ENCODE assay signal across 18 cellular contexts in the genomic region with DNA sequence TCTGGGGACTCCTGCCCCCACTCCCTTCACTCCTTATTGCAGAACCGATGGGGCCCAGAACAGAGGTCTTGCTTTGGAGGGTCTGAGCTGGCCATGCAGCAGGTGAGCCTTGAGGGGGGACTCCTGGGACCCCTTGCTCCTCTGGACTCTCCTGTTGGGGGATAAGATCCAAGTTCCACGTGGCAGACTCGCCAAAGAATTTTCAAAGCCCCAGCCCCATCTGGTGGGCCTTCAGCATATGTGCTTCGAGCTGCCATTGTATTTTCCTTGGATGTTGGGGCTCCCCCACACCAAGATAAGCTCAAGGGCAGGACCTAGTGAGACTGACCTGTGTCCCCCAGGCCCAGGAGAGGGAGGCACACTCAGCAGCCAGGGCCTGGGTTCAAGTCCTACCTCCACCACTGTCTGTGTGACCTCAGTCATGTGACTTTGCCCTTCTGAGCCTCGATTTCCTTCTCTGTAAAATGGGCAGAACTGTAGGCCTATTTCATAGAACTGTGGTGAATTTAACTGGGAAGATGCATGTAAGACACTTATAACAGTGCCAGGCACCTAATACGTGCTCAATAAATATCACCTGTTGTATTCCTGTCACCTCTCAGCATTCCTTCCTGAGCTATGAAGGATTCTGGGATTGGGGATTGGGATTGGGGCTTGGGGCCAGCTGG.
A peak's percentile ranks its signal among the peaks of the same experiment; 100 is the strongest.
DNase-seq lines count a peak whose midpoint lies in the region; ATAC-seq, FAIRE-seq and TF ChIP-seq lines count a peak whose summit lies in the region.
"Had no signal": no experiment of that assay in that cellular context is flagged by ENCODE, and none has a peak within 500 bp of the region (broad histone marks: within the 10 kb centered on the region; RNA-seq: fewer than 3 reads in every experiment).

No MANE protein-coding gene starts in this region.

- no peaks in the 10 kb centered on the region for H4K20me1 ChIP-seq in K562 (replicated peaks; ENCODE audit: control insufficient read depth, insufficient read depth, low read length)
- no peaks in the 10 kb centered on the region for H4K20me1 ChIP-seq in neural progenitor cell (ENCODE audit: low read depth)

- H3K27me3 Mint-ChIP-seq in neural progenitor cell (ENCODE audit: insufficient read depth, low read depth) (peaks cover 13% of the 10 kb centered on the region), type B pancreatic cell (no peaks in the 10 kb centered on the region)

- H3K4me3 ChIP-seq in A673 (ENCODE audit: low read depth, low read length, poor library complexity, severe bottlenecking): no peak overlapping the region
- no peak overlapping the region for H3K4me3 ChIP-seq in K562
- H3K4me3 ChIP-seq in neural progenitor cell: no peak overlapping the region
- H3K4me3 ChIP-seq: MG63 had no signal

- H3K4me1 ChIP-seq in A673 (ENCODE audit: insufficient read depth, low read length, poor library complexity, severe bottlenecking): no peaks in the 10 kb centered on the region
- peaks cover 20 to 25% of the 10 kb centered on the region in 2 experiments for H3K4me1 ChIP-seq in K562 (replicated peaks in 1 of 2; ENCODE audit: control insufficient read depth in 2 of 2, insufficient read depth in 2 of 2, low read length in 2 of 2)
- peaks cover 2% of the 10 kb centered on the region for H3K4me1 ChIP-seq in neural progenitor cell

- TF ChIP-seq EP300 in K562 (IDR thresholded peaks at IDR 0.05; ENCODE audit: low read length): no peak

- FAIRE-seq in D721Med (lab: Jason Lieb, UNC) (no peak), K562 (lab: Jason Lieb, UNC) (no peak)
- FAIRE-seq: A204.1 had no signal

- no peaks in the 10 kb centered on the region for H3K36me3 ChIP-seq in A673 (ENCODE audit: insufficient read depth, low read length, poor library complexity, severe bottlenecking)
- no peaks in the 10 kb centered on the region for H3K36me3 ChIP-seq in K562 (ENCODE audit: control insufficient read depth, insufficient read depth, low read length)
- no peaks in the 10 kb centered on the region for H3K36me3 ChIP-seq in neural progenitor cell
- H3K36me3 ChIP-seq: MG63 had no signal

- in situ Hi-C loops in K562 (cut with MboI): no loop called here

- no TSS peak for BruUV-seq in A673 (replicated peaks; lab: Mats Ljungman, UMichigan)
- BruUV-seq in K562 (replicated peaks; lab: Mats Ljungman, UMichigan): no TSS peak

- H2AFZ ChIP-seq in K562 (ENCODE audit: low read depth, low read length) (no peak overlapping the region), neural progenitor cell (replicated peaks) (no peak overlapping the region)

- no peak for TF ChIP-seq POLR2A in K562 (conservative IDR thresholded peaks at IDR 0.05)

- H3F3A ChIP-seq in neural progenitor cell (ENCODE audit: low read depth): peaks cover 5% of the 10 kb centered on the region

- H3K27ac ChIP-seq in A673 (ENCODE audit: low read depth, low read length, poor library complexity, severe bottlenecking) (no peak overlapping the region), K562 (ENCODE audit: extremely low read depth, low read depth, low read length) (no peak overlapping the region), neural progenitor cell (no peak overlapping the region)

- H3K27ac Mint-ChIP-seq in neural progenitor cell (no peak overlapping the region), type B pancreatic cell (no peak overlapping the region)

- CTCF ChIA-PET in A673 (lab: Charles Lee): interaction anchor here (0.6 kb wide), 1 partner anchor 193 kb away, joined by 4 read pairs; no protein-coding TSS in a partner anchor
- CTCF ChIA-PET in K562 (lab: Yijun Ruan, JAX; ENCODE audit: low intra/inter-chr PET ratio): interaction anchor here (1.3 kb wide), 1 partner anchor 160 kb away, joined by 4 read pairs; no protein-coding TSS in a partner anchor

- H3K9me1 ChIP-seq in K562 (ENCODE audit: control insufficient read depth, insufficient read depth, low read length): peaks cover 4% of the 10 kb centered on the region

- H3K4me3 Mint-ChIP-seq in neural progenitor cell: no peak overlapping the region
- H3K4me3 Mint-ChIP-seq in type B pancreatic cell: no peak overlapping the region

- H3K9ac ChIP-seq in K562 (ENCODE audit: insufficient read depth in 1 of 2, low read depth in 2 of 2, low read length in 2 of 2) (0 out of 4 replicates have a peak overlapping the region, but pooled peaks of 1 of the 2 experiments have one; percentile 23), neural progenitor cell (no peak overlapping the region)

- POLR2A ChIA-PET in A673 (lab: Charles Lee; ENCODE audit: low non-redundant PET) (no interaction called here), K562 (lab: Yijun Ruan, JAX) (interaction anchor here (0.6 to 1.4 kb wide), 6 partner anchors 9 to 116 kb away, joined by 3 to 4 read pairs (median 3); partner anchors contain the start of gene VEGFA)

- intact Hi-C loops in A673 (cut with micrococcal nuclease; ENCODE audit: unreplicated experiment): no loop called here
- intact Hi-C loops in K562 (cut with micrococcal nuclease): no loop called here
- intact Hi-C loops in Right ventricle myocardium inferior (cut with DNase I): no loop called here

- H3K4me2 ChIP-seq in K562 (ENCODE audit: insufficient read depth, low read length) (no peak overlapping the region), neural progenitor cell (no peak overlapping the region)

- DNase-seq in A673 (ENCODE audit: low spot score) (no peak), D721Med (ENCODE audit: insufficient read length, low spot score) (no peak), K562 (ENCODE audit: extremely low read depth in 1 of 4, low spot score in 3 of 4) (peak in 2 of 4 experiments; percentile 17 to 41), neural progenitor cell (ENCODE audit: low spot score) (peak; percentile 42), Right ventricle myocardium inferior (ENCODE audit: missing footprints) (no peak), GF-D8 (lab: John Stamatoyannopoulos, UW) (no peak), type B pancreatic cell (ENCODE audit: extremely low spot score, unreplicated experiment) (no peak)
- DNase-seq: COR-L47, DMS79 treated with DMSO at 0.1 percent for 48 hours, Karpas-422, MG63, NCI-H1092 treated with DMSO at 0.1 percent for 48 hours, NCI-H1694 treated with DMSO at 0.1 percent for 48 hours, NCI-H345, NCI-H526, OCI-M1, SIG-M5 had no signal

- 0 out of 2 replicates have a peak, but pooled peaks have one; percentile 17 for TF ChIP-seq CTCF in A673 (conservative IDR thresholded peaks at IDR 0.05; ENCODE audit: low read depth, low read length)
- TF ChIP-seq CTCF in D721Med (IDR thresholded peaks at IDR 0.05; ENCODE audit: insufficient read depth, missing control alignments): peak; percentile 25
- peak; percentile 14 to 42 (median 35); a peak in 3 of 6 replicates for TF ChIP-seq CTCF in K562 (IDR thresholded peaks at IDR 0.05 in 2 of 3, conservative IDR thresholded peaks at IDR 0.05 in 1 of 3; ENCODE audit: insufficient read depth in 2 of 3, low read depth in 1 of 3, low read length in 3 of 3)
- peak; percentile 24 for TF ChIP-seq CTCF in neural progenitor cell (IDR thresholded peaks at IDR 0.05)
- TF ChIP-seq CTCF in type B pancreatic cell (conservative IDR thresholded peaks at IDR 0.05): no peak

- H3K36me3 Mint-ChIP-seq in neural progenitor cell: no peaks in the 10 kb centered on the region
- H3K36me3 Mint-ChIP-seq in type B pancreatic cell: no peaks in the 10 kb centered on the region

- no peaks in the 10 kb centered on the region for H3K79me2 ChIP-seq in K562 (ENCODE audit: control insufficient read depth, insufficient read depth, low read length)
- H3K79me2 ChIP-seq in neural progenitor cell (ENCODE audit: low read depth): no peaks in the 10 kb centered on the region

- TF ChIP-seq RAD21 in K562 (CRISPR knock-in tag; conservative IDR thresholded peaks at IDR 0.05 in 1 of 2, IDR thresholded peaks at IDR 0.05 in 1 of 2): peak in 1 of 2 experiments; percentile 41; a peak in 2 of 4 replicates

- no peak for ATAC-seq in K562
- ATAC-seq in Right ventricle myocardium inferior: no peak

- H3K4me1 Mint-ChIP-seq in neural progenitor cell (peaks cover 20% of the 10 kb centered on the region), type B pancreatic cell (ENCODE audit: unreplicated experiment) (peaks cover 10% of the 10 kb centered on the region)

- 44% methylated on average over 6 of the region's 6 CpGs for WGBS in K562 (ENCODE audit: insufficient coverage, low coverage, missing lambda C conversion rate)

- no peaks in the 10 kb centered on the region for H3K27me3 ChIP-seq in A673 (replicated peaks; ENCODE audit: insufficient read depth, low read depth, low read length, poor library complexity)
- no peaks in the 10 kb centered on the region for H3K27me3 ChIP-seq in K562 (ENCODE audit: control insufficient read depth in 2 of 2, insufficient read depth in 2 of 2, low read length in 2 of 2)
- H3K27me3 ChIP-seq in neural progenitor cell: no peaks in the 10 kb centered on the region
- H3K27me3 ChIP-seq: MG63 had no signal

- H3K9me3 Mint-ChIP-seq in neural progenitor cell (peaks cover 2% of the 10 kb centered on the region), type B pancreatic cell (no peaks in the 10 kb centered on the region)

- no peaks in the 10 kb centered on the region for H3K9me3 ChIP-seq in A673 (ENCODE audit: low read depth, low read length, poor library complexity, severe bottlenecking)
- no peaks in the 10 kb centered on the region for H3K9me3 ChIP-seq in K562 (replicated peaks; ENCODE audit: control insufficient read depth, insufficient read depth, low read depth, low read length)
- no peaks in the 10 kb centered on the region for H3K9me3 ChIP-seq in neural progenitor cell (ENCODE audit: low read depth)
- H3K9me3 ChIP-seq: MG63 had no signal

TF ChIP-seq in K562, 482 proteins besides CTCF, POLR2A, EP300 and RAD21 (continues in another document):
- TF ChIP-seq CBFB (CRISPR knock-in tag; IDR thresholded peaks at IDR 0.05): no peak
- TF ChIP-seq, protein P1, sequence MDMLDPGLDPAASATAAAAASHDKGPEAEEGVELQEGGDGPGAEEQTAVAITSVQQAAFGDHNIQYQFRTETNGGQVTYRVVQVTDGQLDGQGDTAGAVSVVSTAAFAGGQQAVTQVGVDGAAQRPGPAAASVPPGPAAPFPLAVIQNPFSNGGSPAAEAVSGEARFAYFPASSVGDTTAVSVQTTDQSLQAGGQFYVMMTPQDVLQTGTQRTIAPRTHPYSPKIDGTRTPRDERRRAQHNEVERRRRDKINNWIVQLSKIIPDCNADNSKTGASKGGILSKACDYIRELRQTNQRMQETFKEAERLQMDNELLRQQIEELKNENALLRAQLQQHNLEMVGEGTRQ (CRISPR knock-in tag; IDR thresholded peaks at IDR 0.05): peak; percentile 23; the same call in 1 of the 2 replicates
